ENCODE assay signal across 24 cellular contexts in genomic region chr17:57911021-57911420, GRCh38. TPM values are rescaled to one million over a fixed set of nuclear protein-coding genes. Genes with fewer than 3 reads are reported as not detected.
DNase-seq lines count a peak whose midpoint lies in the region; ATAC-seq, FAIRE-seq and TF ChIP-seq lines count a peak whose summit lies in the region.
"Had no signal": no experiment of that assay in that cellular context is flagged by ENCODE, and none has a peak within 500 bp of the region (broad histone marks: within the 10 kb centered on the region; RNA-seq: fewer than 3 reads in every experiment).

No MANE protein-coding gene starts in this region.

- no peaks in the 10 kb centered on the region for H3K36me3 ChIP-seq in HEK293 (ENCODE audit: control insufficient read depth in 2 of 2, insufficient read depth in 1 of 2, low read length in 2 of 2)
- H3K36me3 ChIP-seq in pancreas: no peaks in the 10 kb centered on the region
- H3K36me3 ChIP-seq: breast epithelium, Peyer's patch had no signal

- peak overlapping the region; percentile 9 for H3K27ac Mint-ChIP-seq in endothelial cell (ENCODE audit: unreplicated experiment)
- H3K27ac Mint-ChIP-seq: activated T-cell treated with anti-CD3 and anti-CD28 coated beads, Interleukin-2, amount 50 U/mL, for 24 hours had no signal

- FAIRE-seq in pancreas (lab: Jason Lieb, UNC): no peak
- FAIRE-seq: GM12892 had no signal

- 75 to 81% methylated on average over 5 of the region's 5 CpGs for WGBS in pancreas, 2 donors
- WGBS in lower leg skin, 2 donors: 93 to 99% methylated on average over 5 of the region's 5 CpGs

- no peaks in the 10 kb centered on the region for H3K9me3 Mint-ChIP-seq in endothelial cell (ENCODE audit: unreplicated experiment)
- H3K9me3 Mint-ChIP-seq: activated T-cell treated with anti-CD3 and anti-CD28 coated beads, Interleukin-2, amount 50 U/mL, for 24 hours had no signal

- POLR2A ChIA-PET in HEK293 (lab: Yijun Ruan, JAX): no interaction called here
- POLR2A ChIA-PET in RWPE1 (lab: Yijun Ruan, JAX; ENCODE audit: low non-redundant PET): no interaction called here

- TF ChIP-seq CTCF in HEK293 (tag by site-specific recombination; IDR thresholded peaks at IDR 0.05) (no peak), RWPE1 (conservative IDR thresholded peaks at IDR 0.05; ENCODE audit: low read depth) (no peak), endothelial cell (IDR thresholded peaks at IDR 0.05; ENCODE audit: unreplicated experiment) (no peak), pancreas (IDR thresholded peaks at IDR 0.05) (no peak), lower leg skin (IDR thresholded peaks at IDR 0.05) (no peak)

- no peak overlapping the region for H3K27ac ChIP-seq in HEK293 (ENCODE audit: extremely low read depth, low read depth, low read length)
- H3K27ac ChIP-seq in RWPE1: peak overlapping the region; percentile 82
- peak overlapping the region; percentile 72 to 89 (median 82) for H3K27ac ChIP-seq in pancreas
- H3K27ac ChIP-seq: C4-2B had no signal

- peaks cover 5% of the 10 kb centered on the region for H3K36me3 Mint-ChIP-seq in endothelial cell (ENCODE audit: low read depth, unreplicated experiment)

- peaks cover 32% of the 10 kb centered on the region for H3K4me1 Mint-ChIP-seq in endothelial cell (ENCODE audit: unreplicated experiment)

- ATAC-seq in pancreas (no peak), HG03108 (IDR thresholded peaks at IDR 0.05; ENCODE audit: unreplicated experiment) (no peak), HG03139 (IDR thresholded peaks at IDR 0.05; ENCODE audit: unreplicated experiment) (no peak)

- H3K4me3 Mint-ChIP-seq in endothelial cell (ENCODE audit: unreplicated experiment): no peak overlapping the region
- H3K4me3 Mint-ChIP-seq: activated T-cell treated with anti-CD3 and anti-CD28 coated beads, Interleukin-2, amount 50 U/mL, for 24 hours had no signal

- intact Hi-C loops in pancreas (cut with DNase I): no loop called here
- intact Hi-C loops in lower leg skin (cut with DNase I; ENCODE audit: low total_unique reads): no loop called here

- no peak for TF ChIP-seq POLR2A in lower leg skin (IDR thresholded peaks at IDR 0.05)

- H3K4me1 ChIP-seq in HEK293 (ENCODE audit: control insufficient read depth, insufficient read depth, low read length) (peaks cover 20% of the 10 kb centered on the region), pancreas (peaks cover 11 to 16% (median 13%) of the 10 kb centered on the region in 3 donors)
- H3K4me1 ChIP-seq: breast epithelium had no signal

- H3K9me3 ChIP-seq in HEK293 (ENCODE audit: control insufficient read depth, insufficient read depth, low read depth, low read length): no peaks in the 10 kb centered on the region
- H3K9me3 ChIP-seq in pancreas: no peaks in the 10 kb centered on the region
- H3K9me3 ChIP-seq: breast epithelium, Peyer's patch had no signal

- H3K4me3 ChIP-seq in HEK293 (ENCODE audit: low read depth, low read length) (no peak overlapping the region), pancreas (no peak overlapping the region), lower leg skin (ENCODE audit: low read depth, poor library complexity, severe bottlenecking) (no peak overlapping the region)
- H3K4me3 ChIP-seq: breast epithelium, Peyer's patch had no signal

- CTCF ChIA-PET in HEK293 (lab: Yijun Ruan, JAX): no interaction called here
- CTCF ChIA-PET in RWPE1 (lab: Yijun Ruan, JAX): no interaction called here

- no peaks in the 10 kb centered on the region for H3K27me3 ChIP-seq in pancreas
- H3K27me3 ChIP-seq: breast epithelium, Peyer's patch had no signal

- DNase-seq in RWPE1 (ENCODE audit: low spot score) (no peak), endothelial cell (ENCODE audit: low spot score) (no peak), pancreas (peak in 1 of 6 donors; percentile 17), lower leg skin (ENCODE audit: low spot score in 2 of 2) (no peak), cerebellar nuclear complex (lab: John Stamatoyannopoulos, UW) (no peak)
- DNase-seq: activated T-cell treated with anti-CD3 and anti-CD28 coated beads, Interleukin-2, amount 50 U/mL, for 24 hours; cortex of kidney; IMR-90; mesenchymal stem cell; NCI-H1105 treated with DMSO at 0.1 percent for 48 hours; NCI-H2029 treated with DMSO at 0.1 percent for 48 hours; NCI-H524; occipital lobe; Peyer's patch; retina; stimulated activated CD4-positive, alpha-beta T cell treated with anti-CD3 and anti-CD28 coated beads, Interleukin-4, amount 100 ng/mL, for 24 hours; stimulated activated naive CD4-positive, alpha-beta T cell; trophoblast cell had no signal

- peaks cover 11% of the 10 kb centered on the region for H3K27me3 Mint-ChIP-seq in endothelial cell (ENCODE audit: unreplicated experiment)
- H3K27me3 Mint-ChIP-seq: activated T-cell treated with anti-CD3 and anti-CD28 coated beads, Interleukin-2, amount 50 U/mL, for 24 hours had no signal

TF ChIP-seq in HEK293, 187 proteins besides CTCF, POLR2A, EP300 and RAD21:
- TF ChIP-seq OVOL3 (tag by site-specific recombination; IDR thresholded peaks at IDR 0.05): no peak
- 0 out of 2 replicates have a peak, but pooled peaks have one; percentile 10 for TF ChIP-seq ZBTB17 (tag by site-specific recombination; IDR thresholded peaks at IDR 0.05)

RNA-seq across cellular contexts. Expression of gene CUEDC1, which starts 44.2 kb away (rescaled TPM):
- total RNA-seq in endothelial cell (ENCODE audit: unreplicated experiment) (13.3 TPM), pancreas (10 to 100 TPM; 16.5 to 22.5 (median 21.2) TPM), lower leg skin (10 to 100 TPM in 3 of 4 donors, 1 to 10 TPM in 1; 7.5 to 14.3 (median 12.7) TPM)
- 10 to 100 TPM; 26.4 to 30.4 TPM for polyA plus RNA-seq in pancreas
